Comparison of ENCODE assay signal across 8 cellular contexts in the genomic region with DNA sequence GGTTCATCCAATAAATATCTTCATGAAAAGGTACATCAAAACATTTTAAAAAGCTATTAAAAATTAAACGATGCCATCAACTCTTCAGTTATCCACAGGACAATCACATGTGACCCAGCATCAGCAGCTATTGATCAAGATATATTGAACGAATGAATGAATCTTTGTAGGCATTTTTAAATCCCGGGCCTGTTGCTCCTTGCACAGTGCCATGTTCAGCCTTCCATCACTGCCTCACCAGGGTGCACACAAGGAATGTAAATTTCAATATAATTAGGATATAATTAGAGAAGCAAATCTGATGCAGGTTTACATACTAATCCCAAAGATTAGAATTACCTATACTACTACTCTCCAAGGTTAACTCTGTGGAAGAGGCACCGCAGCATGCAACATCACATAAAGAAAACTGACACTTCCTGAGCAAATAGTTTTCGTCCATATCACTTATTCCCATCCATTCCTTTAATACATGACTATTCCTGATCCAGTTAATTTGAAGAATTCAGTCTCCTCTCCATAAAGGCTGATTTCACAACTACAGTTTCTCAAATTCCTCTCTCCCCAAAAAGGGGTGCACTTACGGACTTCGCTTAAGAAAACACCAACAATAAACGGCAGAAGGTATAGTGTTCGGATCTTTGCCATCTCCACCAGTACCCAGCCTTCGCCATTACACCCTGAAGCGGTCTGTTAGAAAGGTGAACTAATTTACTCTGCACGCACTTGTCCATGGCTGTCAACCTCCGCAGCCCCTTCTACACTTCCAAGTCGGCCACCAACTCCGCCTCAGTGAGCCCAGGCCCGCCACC. TPM values are rescaled to one million over a fixed set of nuclear protein-coding genes. Genes with fewer than 3 reads are reported as not detected.
DNase-seq lines count a peak whose midpoint lies in the region; ATAC-seq, FAIRE-seq and TF ChIP-seq lines count a peak whose summit lies in the region.

No MANE protein-coding gene starts in this region.

- H3K36me3 ChIP-seq in adrenal gland (replicated peaks in 1 of 2) (no peaks in the 10 kb centered on the region), keratinocyte (ENCODE audit: control insufficient read depth in 2 of 2, extremely low read depth in 1 of 2, insufficient read depth in 2 of 2, low read length in 2 of 2) (no peaks in the 10 kb centered on the region), stomach smooth muscle (ENCODE audit: control insufficient read depth in 2 of 2, insufficient read depth in 2 of 2, low read length in 2 of 2) (no peaks in the 10 kb centered on the region)

- no peaks in the 10 kb centered on the region for H3K27me3 ChIP-seq in adrenal gland
- no peaks in the 10 kb centered on the region for H3K27me3 ChIP-seq in keratinocyte (ENCODE audit: control insufficient read depth, extremely low read depth, insufficient read depth, low read length)
- no peaks in the 10 kb centered on the region for H3K27me3 ChIP-seq in stomach smooth muscle (ENCODE audit: control insufficient read depth in 1 of 2, insufficient read depth in 2 of 2, low read length in 2 of 2)

- ATAC-seq in HG03460 (IDR thresholded peaks at IDR 0.05; ENCODE audit: unreplicated experiment) (no peak), GM21825 (IDR thresholded peaks at IDR 0.05; ENCODE audit: unreplicated experiment) (no peak), GM18520 (IDR thresholded peaks at IDR 0.05; ENCODE audit: unreplicated experiment) (no peak)

- H4K20me1 ChIP-seq in keratinocyte (ENCODE audit: control insufficient read depth, extremely low read depth, insufficient read depth, low read length) = no peaks in the 10 kb centered on the region

- peaks cover 87% of the 10 kb centered on the region for H3K79me2 ChIP-seq in keratinocyte (ENCODE audit: control insufficient read depth, insufficient read depth, low read length)

- peak overlapping the region; percentile 92 for H3K9ac ChIP-seq in keratinocyte (ENCODE audit: control insufficient read depth, extremely low read depth, insufficient read depth, low read length)
- peak overlapping the region; percentile 85 to 88 for H3K9ac ChIP-seq in stomach smooth muscle (ENCODE audit: low read length in 2 of 2)

- intact Hi-C loops in adrenal gland (cut with DNase I) = no loop called here

- no peak for FAIRE-seq in keratinocyte (lab: Jason Lieb, UNC)

- H3K4me2 ChIP-seq in keratinocyte (ENCODE audit: control insufficient read depth, extremely low read depth, insufficient read depth, low read depth, low read length) = peak overlapping the region; percentile 65

- peak overlapping the region; percentile 70 for H3K4me3 ChIP-seq in GM08714 (ENCODE audit: low read length)
- peak overlapping the region; percentile 98 for H3K4me3 ChIP-seq in Jurkat, Clone E6-1 (ENCODE audit: low read length)
- peak overlapping the region; percentile 9 to 93 (median 70) for H3K4me3 ChIP-seq in adrenal gland
- peak overlapping the region; percentile 86 to 93 (median 89) for H3K4me3 ChIP-seq in keratinocyte (ENCODE audit: control insufficient read depth in 2 of 3, extremely low read depth in 1 of 3, insufficient read depth in 2 of 3, low read depth in 1 of 3, low read length in 3 of 3)
- H3K4me3 ChIP-seq in stomach smooth muscle (ENCODE audit: low read length in 2 of 2) = peak overlapping the region; percentile 89

- no peak for DNase-seq in Jurkat, Clone E6-1 (ENCODE audit: low read depth, low spot score)
- no peak for DNase-seq in adrenal gland
- no peak for DNase-seq in keratinocyte (ENCODE audit: low read depth, low spot score)

- peak overlapping the region; percentile 50 for H2AFZ ChIP-seq in keratinocyte (ENCODE audit: control insufficient read depth, low read length)

- no peaks in the 10 kb centered on the region for H3K9me1 ChIP-seq in keratinocyte (ENCODE audit: control insufficient read depth, extremely low read depth, insufficient read depth, low read length)

- 4 to 7% (median 4%) methylated on average over 12 to 16 of the region's 16 CpGs for WGBS in adrenal gland, 4 donors

- H3K4me1 ChIP-seq in adrenal gland (replicated peaks in 1 of 2) = peaks cover 18 to 44% of the 10 kb centered on the region in 2 donors
- H3K4me1 ChIP-seq in keratinocyte (ENCODE audit: control insufficient read depth, extremely low read depth, insufficient read depth, low read length) = no peaks in the 10 kb centered on the region
- H3K4me1 ChIP-seq in stomach smooth muscle (ENCODE audit: control insufficient read depth, insufficient read depth, low read length) = peaks cover 12% of the 10 kb centered on the region

- no peak for TF ChIP-seq POLR2A in adrenal gland (IDR thresholded peaks at IDR 0.05)

- dilution Hi-C loops in keratinocyte (cut with MboI; ENCODE audit: extremely low pct_ligation_motif_present, low sequenced_read_pairs) = no loop called here

- H3K27ac ChIP-seq in adrenal gland = peak overlapping the region; percentile 95 to 96 (median 96)
- H3K27ac ChIP-seq in keratinocyte (ENCODE audit: control insufficient read depth, insufficient read depth, low read length) = peak overlapping the region; percentile 79
- H3K27ac ChIP-seq in stomach smooth muscle (ENCODE audit: low read length) = peak overlapping the region; percentile 90

- H3K9me3 ChIP-seq in adrenal gland (replicated peaks in 1 of 3) (no peaks in the 10 kb centered on the region), keratinocyte (ENCODE audit: control insufficient read depth, low read depth, low read length) (no peaks in the 10 kb centered on the region), stomach smooth muscle (ENCODE audit: control insufficient read depth in 2 of 2, low read length in 2 of 2) (no peaks in the 10 kb centered on the region)

- TF ChIP-seq CTCF in adrenal gland (IDR thresholded peaks at IDR 0.05) (peak in 1 of 6 experiments; percentile 2), keratinocyte (optimal IDR thresholded peaks at IDR 0.05 in 1 of 3, IDR thresholded peaks at IDR 0.05 in 1 of 3, conservative IDR thresholded peaks at IDR 0.05 in 1 of 3; ENCODE audit: extremely low read depth in 1 of 3, insufficient read depth in 2 of 3, low read length in 3 of 3) (no peak)

RNA-seq across cellular contexts. Expression of a gene that starts 0.9 kb away (rescaled TPM):
- polyA plus RNA-seq in Jurkat, Clone E6-1 (2012; ENCODE audit: insufficient read depth, insufficient read length) = 75.3 TPM
- total RNA-seq in adrenal gland = 100 to 1,000 TPM in 3 of 8 donors, 10 to 100 TPM in 5; 76.4 to 172 (median 97.6) TPM
- polyA plus RNA-seq in adrenal gland (100 to 1,000 TPM in 1 of 3 donors, 10 to 100 TPM in 2; 66.2 to 135 (median 91.1) TPM), keratinocyte (58.2 to 80.9 TPM (median 59.8 TPM) in 3 replicates)
- polyA plus RNA-seq in keratinocyte (2011; ENCODE audit: low read depth) = 109 TPM
- 46.0 and 53.2 TPM in 2 replicates for polyA plus RNA-seq in keratinocyte (2011; cell fraction: cytosol; rRNA removed)
- 87.5 and 91.6 TPM in 2 replicates for polyA plus RNA-seq in keratinocyte (2011; cell fraction: nucleus; rRNA removed)
- 44.2 and 49.1 TPM in 2 replicates for polyA plus RNA-seq in keratinocyte (2012; ENCODE audit: low replicate concordance)
- polyA minus RNA-seq in keratinocyte = 160 to 225 TPM (median 176 TPM) in 3 replicates
- polyA minus RNA-seq in keratinocyte (2011; cell fraction: cytosol; rRNA and poly(A)+ RNA removed) = 59.1 TPM
- polyA minus RNA-seq in keratinocyte (2011; cell fraction: nucleus; rRNA and poly(A)+ RNA removed) = 93.4 and 211 TPM in 2 replicates

RNA-seq across cellular contexts. Expression of a gene that starts 2.6 kb away (rescaled TPM):
- 27.9 TPM for polyA plus RNA-seq in Jurkat, Clone E6-1 (2012; ENCODE audit: insufficient read depth, insufficient read length)
- total RNA-seq in adrenal gland = 100 to 1,000 TPM in 1 of 8 donors, 10 to 100 TPM in 7; 10.3 to 102 (median 28.2) TPM
- polyA plus RNA-seq in adrenal gland = 10 to 100 TPM; 12.0 to 58.8 (median 48.5) TPM
- polyA plus RNA-seq in keratinocyte = 17.0 to 30.4 TPM (median 21.5 TPM) in 3 replicates
- polyA plus RNA-seq in keratinocyte (2011; ENCODE audit: low read depth) = 11.1 TPM
- 6.8 and 9.4 TPM in 2 replicates for polyA plus RNA-seq in keratinocyte (2011; cell fraction: cytosol; rRNA removed)
- 117 and 146 TPM in 2 replicates for polyA plus RNA-seq in keratinocyte (2011; cell fraction: nucleus; rRNA removed)
- 10.9 and 31.9 TPM in 2 replicates for polyA plus RNA-seq in keratinocyte (2012; ENCODE audit: low replicate concordance)
- polyA minus RNA-seq in keratinocyte = 11.5 to 34.9 TPM (median 24.3 TPM) in 3 replicates
- 6.1 TPM for polyA minus RNA-seq in keratinocyte (2011; cell fraction: cytosol; rRNA and poly(A)+ RNA removed)
- polyA minus RNA-seq in keratinocyte (2011; cell fraction: nucleus; rRNA and poly(A)+ RNA removed) = 25.9 and 41.9 TPM in 2 replicates
